ENCODE assay signal across 18 cellular contexts in the genomic region with DNA sequence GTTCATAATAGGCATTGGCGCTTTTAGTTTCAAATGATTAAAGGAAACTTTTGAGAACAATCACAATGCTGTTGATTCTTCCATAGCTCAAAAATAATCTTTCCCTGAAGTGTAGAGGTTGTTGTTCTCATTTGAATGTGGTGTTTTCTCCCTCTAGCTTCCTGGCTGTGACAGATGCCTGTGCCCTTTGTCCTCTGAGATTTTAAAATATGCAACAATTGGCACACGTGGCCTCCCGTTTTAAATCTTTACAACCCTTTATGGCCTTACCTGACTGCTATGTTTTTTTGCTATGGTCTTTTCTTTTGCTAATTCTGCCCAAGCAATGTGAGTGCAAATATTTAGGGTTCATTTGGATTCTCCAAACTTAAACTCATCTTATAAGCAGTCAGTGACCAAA. TPM values are rescaled to one million over a fixed set of nuclear protein-coding genes. Genes with fewer than 3 reads are reported as not detected.
DNase-seq lines count a peak whose midpoint lies in the region; ATAC-seq and TF ChIP-seq lines count a peak whose summit lies in the region.
"Had no signal": no experiment of that assay in that cellular context is flagged by ENCODE, and none has a peak within 500 bp of the region (broad histone marks: within the 10 kb centered on the region; RNA-seq: fewer than 3 reads in every experiment).

No MANE protein-coding gene starts in this region.

- H3K18ac ChIP-seq in neuronal stem cell (ENCODE audit: low read length) = no peak overlapping the region

- no peak for DNase-seq in WTC11 (ENCODE audit: low spot score)
- no peak for DNase-seq in neuronal stem cell (ENCODE audit: low spot score)
- no peak for DNase-seq in cardiac septum (ENCODE audit: low spot score)
- DNase-seq in heart left ventricle = no peak
- DNase-seq: ACHN; CD4-positive, alpha-beta memory T cell; DMS 273 treated with DMSO at 0.1 percent for 48 hours; NCI-H1092; NCI-H1694 treated with DMSO at 0.1 percent for 48 hours; NCI-H345 had no signal

- H3K4ac ChIP-seq in neuronal stem cell (ENCODE audit: low read length) = no peak overlapping the region

- H3K27ac Mint-ChIP-seq in WTC11 = peak overlapping the region; percentile 87
- H3K27ac Mint-ChIP-seq: CD4-positive, alpha-beta memory T cell; IgD-negative memory B cell had no signal

- H3K9ac ChIP-seq in HUES48 (ENCODE audit: low read depth, low read length) = peak overlapping the region; percentile 44; the same call in 1 of the 2 replicates
- H3K9ac ChIP-seq in iPS-18a (ENCODE audit: low read length) = peak overlapping the region; percentile 12
- no peak overlapping the region for H3K9ac ChIP-seq in neuronal stem cell (ENCODE audit: low read depth, low read length, poor library complexity)

- no peak overlapping the region for H3K4me2 ChIP-seq in neuronal stem cell (ENCODE audit: insufficient read depth, low read length, poor library complexity, severe bottlenecking)

- H2AK5ac ChIP-seq in neuronal stem cell (ENCODE audit: low read depth, low read length) = no peak overlapping the region

- H3K9me3 Mint-ChIP-seq in WTC11 = peaks cover under 1% of the 10 kb centered on the region
- H3K9me3 Mint-ChIP-seq: CD4-positive, alpha-beta memory T cell; IgD-negative memory B cell had no signal

- TF ChIP-seq CTCF in WTC11 (IDR thresholded peaks at IDR 0.05) = no peak
- no peak for TF ChIP-seq CTCF in heart left ventricle (IDR thresholded peaks at IDR 0.05)

- H2BK5ac ChIP-seq in neuronal stem cell (ENCODE audit: low read length) = no peak overlapping the region

- H2AFZ ChIP-seq in neuronal stem cell (ENCODE audit: low read length) = peak overlapping the region; percentile 74

- no peak overlapping the region for H3K14ac ChIP-seq in neuronal stem cell (ENCODE audit: low read length)

- POLR2A ChIA-PET in WTC11 (lab: Charles Lee) = no interaction called here

- ATAC-seq in WTC11 (no peak), HG02938 (IDR thresholded peaks at IDR 0.05; ENCODE audit: unreplicated experiment) (no peak), heart left ventricle (no peak), HG03342 (IDR thresholded peaks at IDR 0.05; ENCODE audit: unreplicated experiment) (no peak)
- ATAC-seq: Right ventricle myocardium inferior had no signal

- WGBS in neuronal stem cell (ENCODE audit: extremely low coverage in 2 of 2, insufficient read length in 2 of 2, insufficient replicate concordance in 1 of 2), 2 donors = no CpG with 5 or more reads among the region's 3 CpGs
- WGBS in heart left ventricle, 4 donors = 39 to 65% (median 55%) methylated on average over 3 of the region's 3 CpGs

- H3K9me3 ChIP-seq in HUES48 (ENCODE audit: control insufficient read depth, insufficient read depth, low read length) (no peaks in the 10 kb centered on the region), iPS-18a (ENCODE audit: control insufficient read depth, low read depth, low read length) (no peaks in the 10 kb centered on the region), neuronal stem cell (replicated peaks in 1 of 2; ENCODE audit: control insufficient read depth in 2 of 2, insufficient read depth in 1 of 2, low read depth in 1 of 2, low read length in 2 of 2) (no peaks in the 10 kb centered on the region), heart left ventricle (no peaks in the 10 kb centered on the region)
- H3K9me3 ChIP-seq: HAP-1 had no signal

- H3K4me1 Mint-ChIP-seq in WTC11 = peaks cover 27% of the 10 kb centered on the region
- H3K4me1 Mint-ChIP-seq: IgD-negative memory B cell had no signal

- intact Hi-C loops in cardiac septum (cut with DNase I) = no loop called here
- intact Hi-C loops in heart left ventricle (cut with DNase I) = no loop called here

- H2BK120ac ChIP-seq in neuronal stem cell (ENCODE audit: low read depth, low read length) = no peak overlapping the region

- H3K4me3 Mint-ChIP-seq in WTC11 = no peak overlapping the region
- H3K4me3 Mint-ChIP-seq: CD4-positive, alpha-beta memory T cell had no signal

- no peak overlapping the region for H4K91ac ChIP-seq in neuronal stem cell (ENCODE audit: low read depth, low read length, poor library complexity)

- H2BK12ac ChIP-seq in neuronal stem cell (ENCODE audit: low read length) = no peak overlapping the region

- H3K27me3 Mint-ChIP-seq in WTC11 (ENCODE audit: low read depth) = no peaks in the 10 kb centered on the region
- H3K27me3 Mint-ChIP-seq: CD4-positive, alpha-beta memory T cell had no signal

- no peak overlapping the region for H4K8ac ChIP-seq in neuronal stem cell (ENCODE audit: low read depth, low read length)

- H3K4me3 ChIP-seq in HUES48 (ENCODE audit: low read depth, low read length) = peak overlapping the region; percentile 24; the same call in 1 of the 2 replicates
- H3K4me3 ChIP-seq in iPS-18a (ENCODE audit: low read length) = no peak overlapping the region
- no peak overlapping the region for H3K4me3 ChIP-seq in neuronal stem cell (ENCODE audit: low read length in 2 of 2)
- H3K4me3 ChIP-seq in heart left ventricle = no peak overlapping the region
- H3K4me3 ChIP-seq: HAP-1, SK-N-MC had no signal

- no peak overlapping the region for H3K23ac ChIP-seq in neuronal stem cell (ENCODE audit: low read depth, low read length, poor library complexity)

- TF ChIP-seq POLR2A in heart left ventricle (IDR thresholded peaks at IDR 0.05) = no peak

- H3K27ac ChIP-seq in HUES48 (ENCODE audit: low read depth, low read length) = peak overlapping the region; percentile 58
- H3K27ac ChIP-seq in iPS-18a (ENCODE audit: low read length) = no peak overlapping the region
- H3K27ac ChIP-seq in neuronal stem cell (replicated peaks; ENCODE audit: low read length) = no peak overlapping the region
- no peak overlapping the region for H3K27ac ChIP-seq in heart left ventricle
- H3K27ac ChIP-seq: SK-N-MC had no signal

- H3K27me3 ChIP-seq in HUES48 (ENCODE audit: control insufficient read depth, insufficient read depth, low read length) (no peaks in the 10 kb centered on the region), iPS-18a (ENCODE audit: control insufficient read depth, insufficient read depth, low read length) (no peaks in the 10 kb centered on the region), neuronal stem cell (ENCODE audit: control insufficient read depth in 3 of 3, insufficient read depth in 3 of 3, low read depth in 1 of 3, low read length in 3 of 3) (peaks cover 0 to 3% (median 0%) of the 10 kb centered on the region in 3 experiments), heart left ventricle (peaks cover 0 to 14% (median 0%) of the 10 kb centered on the region in 9 donors)

- no peaks in the 10 kb centered on the region for H3K79me1 ChIP-seq in neuronal stem cell (ENCODE audit: low read depth, low read length)

- CTCF ChIA-PET in WTC11 (lab: Charles Lee) = no interaction called here

- H2BK15ac ChIP-seq in neuronal stem cell (ENCODE audit: low read length) = no peak overlapping the region

- peaks cover 26% of the 10 kb centered on the region for H3K4me1 ChIP-seq in HUES48 (ENCODE audit: control insufficient read depth, insufficient read depth, low read length)
- H3K4me1 ChIP-seq in iPS-18a (ENCODE audit: control insufficient read depth, low read depth, low read length) = peaks cover 18% of the 10 kb centered on the region
- H3K4me1 ChIP-seq in neuronal stem cell (ENCODE audit: control insufficient read depth in 2 of 2, insufficient read depth in 1 of 2, low read depth in 1 of 2, low read length in 2 of 2) = peaks cover 2 to 10% of the 10 kb centered on the region in 2 donors
- H3K4me1 ChIP-seq in heart left ventricle = no peaks in the 10 kb centered on the region

- H3K36me3 ChIP-seq in HUES48 (ENCODE audit: control insufficient read depth, insufficient read depth, low read length) (no peaks in the 10 kb centered on the region), iPS-18a (ENCODE audit: control insufficient read depth, low read depth, low read length) (no peaks in the 10 kb centered on the region), neuronal stem cell (replicated peaks in 1 of 2; ENCODE audit: control insufficient read depth in 2 of 2, insufficient read depth in 2 of 2, low read length in 2 of 2) (no peaks in the 10 kb centered on the region), heart left ventricle (no peaks in the 10 kb centered on the region)
- H3K36me3 ChIP-seq: HAP-1 had no signal

- H3K36me3 Mint-ChIP-seq in WTC11 = no peaks in the 10 kb centered on the region
- H3K36me3 Mint-ChIP-seq: CD4-positive, alpha-beta memory T cell; IgD-negative memory B cell had no signal

TF ChIP-seq in WTC11, 78 proteins besides CTCF, POLR2A, EP300 and RAD21 (continues in another document):
- TF ChIP-seq ZNF121 (CRISPR knock-in tag; IDR thresholded peaks at IDR 0.05) = no peak
- TF ChIP-seq, protein P1, sequence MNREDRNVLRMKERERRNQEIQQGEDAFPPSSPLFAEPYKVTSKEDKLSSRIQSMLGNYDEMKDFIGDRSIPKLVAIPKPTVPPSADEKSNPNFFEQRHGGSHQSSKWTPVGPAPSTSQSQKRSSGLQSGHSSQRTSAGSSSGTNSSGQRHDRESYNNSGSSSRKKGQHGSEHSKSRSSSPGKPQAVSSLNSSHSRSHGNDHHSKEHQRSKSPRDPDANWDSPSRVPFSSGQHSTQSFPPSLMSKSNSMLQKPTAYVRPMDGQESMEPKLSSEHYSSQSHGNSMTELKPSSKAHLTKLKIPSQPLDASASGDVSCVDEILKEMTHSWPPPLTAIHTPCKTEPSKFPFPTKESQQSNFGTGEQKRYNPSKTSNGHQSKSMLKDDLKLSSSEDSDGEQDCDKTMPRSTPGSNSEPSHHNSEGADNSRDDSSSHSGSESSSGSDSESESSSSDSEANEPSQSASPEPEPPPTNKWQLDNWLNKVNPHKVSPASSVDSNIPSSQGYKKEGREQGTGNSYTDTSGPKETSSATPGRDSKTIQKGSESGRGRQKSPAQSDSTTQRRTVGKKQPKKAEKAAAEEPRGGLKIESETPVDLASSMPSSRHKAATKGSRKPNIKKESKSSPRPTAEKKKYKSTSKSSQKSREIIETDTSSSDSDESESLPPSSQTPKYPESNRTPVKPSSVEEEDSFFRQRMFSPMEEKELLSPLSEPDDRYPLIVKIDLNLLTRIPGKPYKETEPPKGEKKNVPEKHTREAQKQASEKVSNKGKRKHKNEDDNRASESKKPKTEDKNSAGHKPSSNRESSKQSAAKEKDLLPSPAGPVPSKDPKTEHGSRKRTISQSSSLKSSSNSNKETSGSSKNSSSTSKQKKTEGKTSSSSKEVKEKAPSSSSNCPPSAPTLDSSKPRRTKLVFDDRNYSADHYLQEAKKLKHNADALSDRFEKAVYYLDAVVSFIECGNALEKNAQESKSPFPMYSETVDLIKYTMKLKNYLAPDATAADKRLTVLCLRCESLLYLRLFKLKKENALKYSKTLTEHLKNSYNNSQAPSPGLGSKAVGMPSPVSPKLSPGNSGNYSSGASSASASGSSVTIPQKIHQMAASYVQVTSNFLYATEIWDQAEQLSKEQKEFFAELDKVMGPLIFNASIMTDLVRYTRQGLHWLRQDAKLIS (CRISPR knock-in tag; IDR thresholded peaks at IDR 0.05; ENCODE audit: borderline replicate concordance) = no peak

RNA-seq across cellular contexts. Expression of a gene that starts 22.9 kb away (rescaled TPM):
- total RNA-seq in WTC11 (2021) (54.0 to 54.6 TPM (median 54.4 TPM) in 3 replicates), cardiac septum (18.8 TPM), heart left ventricle (10 to 100 TPM; 11.8 to 25.6 (median 14.0) TPM)
- polyA plus RNA-seq in neuronal stem cell (2013, experiment 1 of 2) = 44.3 TPM
- polyA plus RNA-seq in neuronal stem cell (2013, experiment 2 of 2) = 45.2 TPM
- polyA plus RNA-seq in heart left ventricle = 1 to 10 TPM; 2.9 to 5.7 TPM
